Comparison of ENCODE assay signal across 17 cellular contexts in the genomic region with DNA sequence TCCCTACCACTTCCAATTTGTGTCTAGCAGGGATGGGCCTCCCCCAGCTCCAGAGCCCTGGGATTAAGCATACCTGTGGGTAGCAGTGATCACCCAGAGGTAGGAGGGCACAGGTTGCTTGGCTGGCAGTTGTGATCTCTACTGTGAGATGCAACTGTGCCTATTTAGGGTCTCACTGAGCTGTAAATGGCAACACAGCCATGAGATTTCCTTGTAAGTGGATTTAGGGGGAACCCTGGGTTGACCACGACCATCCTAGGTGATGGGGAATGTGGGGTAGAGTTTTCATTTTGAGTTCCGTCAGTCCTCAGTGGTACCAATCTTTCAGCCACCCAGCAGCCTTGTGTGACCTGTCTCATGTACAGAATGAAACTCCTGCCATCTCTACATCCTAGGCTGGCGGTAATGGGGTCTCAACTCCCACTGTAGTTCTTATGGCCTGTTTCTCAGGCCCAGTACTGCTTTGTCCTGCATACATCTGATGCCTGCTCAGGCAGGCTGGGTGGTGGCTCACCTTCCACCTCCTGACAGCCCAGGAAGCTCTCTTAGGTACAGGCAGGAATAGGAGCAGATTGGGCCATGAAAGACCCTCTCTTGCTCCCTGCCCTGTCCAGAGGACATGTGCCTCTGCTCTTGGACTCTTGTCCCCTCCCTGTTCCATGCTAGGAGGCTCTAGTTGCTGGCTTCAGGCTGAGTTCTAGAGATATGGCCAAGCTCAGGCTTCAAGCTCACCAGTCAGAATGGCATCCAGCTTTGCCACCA. TPM values are rescaled to one million over a fixed set of nuclear protein-coding genes. Genes with fewer than 3 reads are reported as not detected.
DNase-seq lines count a peak whose midpoint lies in the region; ATAC-seq and TF ChIP-seq lines count a peak whose summit lies in the region.
"Had no signal": no experiment of that assay in that cellular context is flagged by ENCODE, and none has a peak within 500 bp of the region (broad histone marks: within the 10 kb centered on the region; RNA-seq: fewer than 3 reads in every experiment).

No MANE protein-coding gene starts in this region.

- H3K36me3 ChIP-seq in H7 (replicated peaks; ENCODE audit: control insufficient read depth, insufficient read depth, low read length) (peaks cover 59% of the 10 kb centered on the region), muscle layer of duodenum (ENCODE audit: control insufficient read depth in 1 of 2, insufficient read depth in 2 of 2, low read length in 2 of 2) (peaks cover 88 to 93% of the 10 kb centered on the region in 2 donors)

- H3K36me3 Mint-ChIP-seq in activated T-helper 1 cell treated with anti-CD3 and anti-CD28 coated beads, Interleukin-12 subunit alpha, Interleukin-12 subunit beta, Interleukin-2, Interleukin-4 antibody, amounts not matched to agents 30 ng/mL and 10 ng/mL and 1 ng/mL, durations not matched to agents 14 hours and 24 hours and 36 hours (ENCODE audit: low read depth): peaks cover 66% of the 10 kb centered on the region
- peaks cover 96% of the 10 kb centered on the region for H3K36me3 Mint-ChIP-seq in Calu3 (ENCODE audit: insufficient read depth, unreplicated experiment)

- H3K27ac Mint-ChIP-seq in activated T-helper 1 cell treated with anti-CD3 and anti-CD28 coated beads, Interleukin-12 subunit alpha, Interleukin-12 subunit beta, Interleukin-2, Interleukin-4 antibody, amounts not matched to agents 30 ng/mL and 10 ng/mL and 1 ng/mL, durations not matched to agents 14 hours and 24 hours and 36 hours: peak overlapping the region; percentile 44
- H3K27ac Mint-ChIP-seq in Calu3 (ENCODE audit: unreplicated experiment): no peak overlapping the region

- peak overlapping the region; percentile 42 for H3K27ac ChIP-seq in muscle layer of duodenum (ENCODE audit: low read length)
- H3K27ac ChIP-seq: left lung had no signal

- TF ChIP-seq CTCF in Calu3 (IDR thresholded peaks at IDR 0.05; ENCODE audit: unreplicated experiment): no peak

- CTCF ChIA-PET in Calu3 (lab: Charles Lee): no interaction called here

- H3K9me3 ChIP-seq in muscle layer of duodenum (ENCODE audit: control insufficient read depth in 1 of 2, low read length in 2 of 2): no peaks in the 10 kb centered on the region
- H3K9me3 ChIP-seq: left lung had no signal

- H3K27me3 ChIP-seq in H7 (ENCODE audit: control insufficient read depth, insufficient read depth, low read length) (no peaks in the 10 kb centered on the region), muscle layer of duodenum (ENCODE audit: low read depth, low read length) (no peaks in the 10 kb centered on the region)
- H3K27me3 ChIP-seq: left lung had no signal

- H3K4me1 Mint-ChIP-seq in activated T-helper 1 cell treated with anti-CD3 and anti-CD28 coated beads, Interleukin-12 subunit alpha, Interleukin-12 subunit beta, Interleukin-2, Interleukin-4 antibody, amounts not matched to agents 30 ng/mL and 10 ng/mL and 1 ng/mL, durations not matched to agents 14 hours and 24 hours and 36 hours (ENCODE audit: low read depth): peaks cover 44% of the 10 kb centered on the region
- peaks cover 28% of the 10 kb centered on the region for H3K4me1 Mint-ChIP-seq in Calu3 (ENCODE audit: low read depth, unreplicated experiment)

- H3K27me3 Mint-ChIP-seq in activated T-helper 1 cell treated with anti-CD3 and anti-CD28 coated beads, Interleukin-12 subunit alpha, Interleukin-12 subunit beta, Interleukin-2, Interleukin-4 antibody, amounts not matched to agents 30 ng/mL and 10 ng/mL and 1 ng/mL, durations not matched to agents 14 hours and 24 hours and 36 hours (ENCODE audit: insufficient read depth): no peaks in the 10 kb centered on the region
- no peaks in the 10 kb centered on the region for H3K27me3 Mint-ChIP-seq in Calu3 (ENCODE audit: unreplicated experiment)
- H3K27me3 Mint-ChIP-seq: brain had no signal

- H3K4me3 Mint-ChIP-seq in activated T-helper 1 cell treated with anti-CD3 and anti-CD28 coated beads, Interleukin-12 subunit alpha, Interleukin-12 subunit beta, Interleukin-2, Interleukin-4 antibody, amounts not matched to agents 30 ng/mL and 10 ng/mL and 1 ng/mL, durations not matched to agents 14 hours and 24 hours and 36 hours: no peak overlapping the region
- no peak overlapping the region for H3K4me3 Mint-ChIP-seq in Calu3 (ENCODE audit: low read depth, unreplicated experiment)
- H3K4me3 Mint-ChIP-seq: brain had no signal

- intact Hi-C loops in activated T-helper 1 cell treated with anti-CD3 and anti-CD28 coated beads, Interleukin-12 subunit alpha, Interleukin-12 subunit beta, Interleukin-2, Interleukin-4 antibody, amounts not matched to agents 30 ng/mL and 10 ng/mL and 1 ng/mL, durations not matched to agents 14 hours and 24 hours and 36 hours (cut with micrococcal nuclease): no loop called here
- intact Hi-C loops in Calu3 (cut with micrococcal nuclease; ENCODE audit: unreplicated experiment): no loop called here

- no TSS peak for BruUV-seq in Calu3 (replicated peaks; lab: Mats Ljungman, UMichigan)

- H3K4me1 ChIP-seq in muscle layer of duodenum (ENCODE audit: control insufficient read depth in 1 of 2, insufficient read depth in 2 of 2, low read length in 2 of 2): peaks cover 2 to 16% of the 10 kb centered on the region in 2 donors

- DNase-seq in DMS 273 (lab: John Stamatoyannopoulos, UW; ENCODE audit: unreplicated experiment) (peak; percentile 52), DMS 273 treated with DMSO at 0.1 percent for 48 hours (lab: John Stamatoyannopoulos, UW) (no peak), H7 (peak; percentile 43), Calu3 (no peak), DMS153 treated with DMSO at 0.1 percent for 48 hours (lab: John Stamatoyannopoulos, UW; ENCODE audit: unreplicated experiment) (no peak)
- no peak for DNase-seq in activated T-helper 1 cell treated with anti-CD3 and anti-CD28 coated beads, Interleukin-12 subunit alpha, Interleukin-12 subunit beta, Interleukin-2, Interleukin-4 antibody, amounts not matched to agents 30 ng/mL and 10 ng/mL and 1 ng/mL, durations not matched to agents 14 hours and 24 hours and 36 hours (ENCODE audit: low spot score)
- DNase-seq: 8988T; NCI-H1048; NCI-H510A; stimulated activated CD4-positive, alpha-beta T cell treated with anti-CD3 and anti-CD28 coated beads, Interleukin-15, amount 100 ng/mL, for 24 hours had no signal

- H3K4me3 ChIP-seq in H7 (ENCODE audit: insufficient read depth, low read depth, low read length) (no peak overlapping the region), muscle layer of duodenum (ENCODE audit: low read depth in 1 of 2, low read length in 2 of 2) (no peak overlapping the region)
- H3K4me3 ChIP-seq: left lung had no signal

- no peak for ATAC-seq in HG02870 (IDR thresholded peaks at IDR 0.05; ENCODE audit: unreplicated experiment)
- ATAC-seq: left lung had no signal

- no peaks in the 10 kb centered on the region for H3K9me3 Mint-ChIP-seq in activated T-helper 1 cell treated with anti-CD3 and anti-CD28 coated beads, Interleukin-12 subunit alpha, Interleukin-12 subunit beta, Interleukin-2, Interleukin-4 antibody, amounts not matched to agents 30 ng/mL and 10 ng/mL and 1 ng/mL, durations not matched to agents 14 hours and 24 hours and 36 hours
- H3K9me3 Mint-ChIP-seq in Calu3 (ENCODE audit: low read depth, unreplicated experiment): no peaks in the 10 kb centered on the region
- H3K9me3 Mint-ChIP-seq: brain had no signal

RNA-seq across cellular contexts. Expression of gene HNRNPAB, which starts 8.1 kb away (rescaled TPM):
- 134 and 138 TPM in 2 replicates for total RNA-seq in H7 (2014; rRNA removed; shearing (Covaris generic))
- total RNA-seq in activated T-helper 1 cell treated with anti-CD3 and anti-CD28 coated beads, Interleukin-12 subunit alpha, Interleukin-12 subunit beta, Interleukin-2, Interleukin-4 antibody, amounts not matched to agents 30 ng/mL and 10 ng/mL and 1 ng/mL, durations not matched to agents 14 hours and 24 hours and 36 hours: 459 and 472 TPM in 2 replicates
- total RNA-seq in Calu3 (2022): 306 and 314 TPM in 2 replicates

RNA-seq across cellular contexts. Expression of gene PHYKPL, which starts 20.2 kb away (rescaled TPM):
- total RNA-seq in H7 (2014; rRNA removed; shearing (Covaris generic)): 11.3 and 25.1 TPM in 2 replicates
- 84.4 and 86.7 TPM in 2 replicates for total RNA-seq in activated T-helper 1 cell treated with anti-CD3 and anti-CD28 coated beads, Interleukin-12 subunit alpha, Interleukin-12 subunit beta, Interleukin-2, Interleukin-4 antibody, amounts not matched to agents 30 ng/mL and 10 ng/mL and 1 ng/mL, durations not matched to agents 14 hours and 24 hours and 36 hours
- 87.5 and 96.7 TPM in 2 replicates for total RNA-seq in Calu3 (2022)

RNA-seq across cellular contexts. Expression of gene GMCL2, which starts 25.3 kb away (rescaled TPM):
- not detected in 2 replicates for total RNA-seq in H7 (2014; rRNA removed; shearing (Covaris generic))
- total RNA-seq in activated T-helper 1 cell treated with anti-CD3 and anti-CD28 coated beads, Interleukin-12 subunit alpha, Interleukin-12 subunit beta, Interleukin-2, Interleukin-4 antibody, amounts not matched to agents 30 ng/mL and 10 ng/mL and 1 ng/mL, durations not matched to agents 14 hours and 24 hours and 36 hours: not detected in 2 replicates
- not detected in 2 replicates for total RNA-seq in Calu3 (2022)
- total RNA-seq: H4, left lung, osteoblast, ureter had no signal

RNA-seq across cellular contexts. Expression of gene NHP2, which starts 58.7 kb away (rescaled TPM):
- total RNA-seq in H7 (2014; rRNA removed; shearing (Covaris generic)): 254 and 275 TPM in 2 replicates
- total RNA-seq in activated T-helper 1 cell treated with anti-CD3 and anti-CD28 coated beads, Interleukin-12 subunit alpha, Interleukin-12 subunit beta, Interleukin-2, Interleukin-4 antibody, amounts not matched to agents 30 ng/mL and 10 ng/mL and 1 ng/mL, durations not matched to agents 14 hours and 24 hours and 36 hours: 264 and 265 TPM in 2 replicates
- 182 and 193 TPM in 2 replicates for total RNA-seq in Calu3 (2022)

Comparison
In these comparisons a context has a peak if more than half of its experiments do, and no peak if none do; other contexts are left out.
1. DNase-seq: peak in DMS 273 (single experiment) and H7 (single experiment); none in DMS 273 treated with DMSO at 0.1 percent for 48 hours (single experiment), activated T-helper 1 cell treated with anti-CD3 and anti-CD28 coated beads, Interleukin-12 subunit alpha, Interleukin-12 subunit beta, Interleukin-2, Interleukin-4 antibody, amounts not matched to agents 30 ng/mL and 10 ng/mL and 1 ng/mL, durations not matched to agents 14 hours and 24 hours and 36 hours (single experiment), Calu3 (single experiment) and DMS153 treated with DMSO at 0.1 percent for 48 hours (single experiment).